Comparison of ENCODE assay signal across 1 cellular context in the genomic region with DNA sequence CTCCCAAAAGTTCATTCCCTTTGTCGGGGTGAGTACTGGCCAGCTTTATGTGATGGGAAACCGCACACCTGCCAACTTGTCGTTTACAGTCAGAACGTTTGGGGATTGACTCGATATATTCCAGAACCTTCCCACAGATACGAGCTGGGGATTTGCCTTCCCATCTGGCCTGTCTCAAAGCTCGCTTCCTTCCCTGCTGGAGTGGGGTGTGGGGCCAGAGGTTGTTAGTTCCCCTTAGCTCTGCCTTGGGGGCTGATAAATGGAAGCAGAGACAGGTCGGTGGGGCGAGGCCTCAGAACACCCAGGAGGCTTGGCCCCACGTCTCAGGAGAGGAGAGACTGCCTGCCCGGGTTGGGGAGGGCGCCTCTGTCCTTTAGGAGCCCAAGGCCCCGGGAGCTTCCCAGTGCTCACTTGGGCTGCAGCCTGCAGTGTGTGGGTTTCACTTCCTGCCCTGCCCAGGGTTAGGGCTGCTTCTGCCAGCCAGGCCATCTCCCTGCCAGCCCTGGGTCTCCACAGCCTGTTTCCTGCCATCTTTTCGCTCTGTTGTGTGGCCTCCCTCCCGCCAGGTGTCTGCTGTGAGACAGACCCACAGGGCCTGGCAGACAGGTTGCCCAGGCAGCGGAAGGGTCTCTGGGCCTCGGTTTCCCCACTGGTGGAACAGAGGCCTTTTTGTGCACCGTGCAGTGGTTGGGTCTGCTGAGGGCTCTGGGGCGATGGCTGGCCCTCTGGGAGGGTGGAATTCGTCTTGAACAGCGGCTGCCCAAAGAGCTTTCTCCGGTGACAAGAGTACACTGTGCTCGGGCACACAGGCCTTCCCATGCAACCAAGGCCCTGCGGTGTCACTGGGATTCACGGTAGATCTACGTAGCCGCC.
A peak's percentile ranks its signal among the peaks of the same experiment; 100 is the strongest.
TF ChIP-seq lines count a peak whose summit lies in the region.

No MANE protein-coding gene starts in this region.

TF ChIP-seq in K562, 482 proteins besides CTCF, POLR2A, EP300 and RAD21:
- peak; percentile 28; the same call in 1 of the 2 replicates for TF ChIP-seq POLR2G (IDR thresholded peaks at IDR 0.05; ENCODE audit: low read depth, low read length)
- no peak for TF ChIP-seq MIER1 (IDR thresholded peaks at IDR 0.05; ENCODE audit: low read depth)
